ENCODE assay signal across 9 cellular contexts in the genomic region with DNA sequence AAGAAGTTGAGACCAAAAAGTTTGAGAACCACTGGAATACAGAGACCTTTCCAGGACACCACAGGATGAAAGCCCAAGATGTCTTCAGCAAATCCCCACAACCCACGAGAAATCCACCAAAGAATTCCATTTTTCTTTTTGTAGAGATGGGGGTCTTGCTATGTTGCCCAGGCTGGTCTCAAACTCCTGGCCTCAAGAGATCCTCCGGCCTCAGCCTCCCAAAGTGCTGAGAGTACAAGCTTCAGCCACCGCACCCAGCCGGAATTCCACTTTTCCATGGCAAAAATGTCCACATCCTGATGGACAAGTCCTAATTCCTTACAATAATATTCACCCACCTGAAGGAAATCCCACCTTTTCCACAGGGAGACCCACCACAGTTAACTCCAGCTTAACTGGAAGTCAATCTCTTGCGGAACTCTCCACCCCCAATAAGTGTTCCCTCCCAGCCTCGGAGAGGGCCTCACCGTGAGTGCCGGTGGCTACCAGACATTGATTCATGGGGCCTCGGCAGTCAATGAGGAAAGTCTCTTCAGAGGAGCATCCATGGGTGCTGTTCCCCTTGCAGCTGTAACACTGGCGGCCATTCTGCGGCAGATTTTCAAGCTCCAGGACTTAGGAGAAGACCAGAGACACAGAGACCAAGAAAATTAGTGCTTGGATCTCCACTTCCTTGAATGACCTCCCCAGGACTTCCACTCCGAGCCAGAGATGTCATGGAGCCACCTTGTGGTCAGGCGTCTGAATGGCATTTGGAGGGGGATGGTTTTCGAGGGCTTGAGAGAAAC. TPM values are rescaled to one million over a fixed set of nuclear protein-coding genes. Genes with fewer than 3 reads are reported as not detected.
DNase-seq lines count a peak whose midpoint lies in the region; ATAC-seq and TF ChIP-seq lines count a peak whose summit lies in the region.
"Had no signal": no experiment of that assay in that cellular context is flagged by ENCODE, and none has a peak within 500 bp of the region (broad histone marks: within the 10 kb centered on the region; RNA-seq: fewer than 3 reads in every experiment).

No MANE protein-coding gene starts in this region.

- TF ChIP-seq CTCF in Caco-2 (IDR thresholded peaks at IDR 0.05; ENCODE audit: insufficient read depth in 1 of 2, low read depth in 1 of 2, low read length in 1 of 2, severe bottlenecking in 1 of 2, unreplicated experiment in 1 of 2): peak; percentile 79 to 94
- peak; percentile 88 for TF ChIP-seq CTCF in OCI-LY7 (conservative IDR thresholded peaks at IDR 0.05; ENCODE audit: low read length)
- TF ChIP-seq CTCF in adrenal gland (IDR thresholded peaks at IDR 0.05): peak; percentile 75 to 84 (median 80)
- peak; percentile 81 for TF ChIP-seq CTCF in left ventricle myocardium inferior (IDR thresholded peaks at IDR 0.05; ENCODE audit: borderline replicate concordance)
- peak; percentile 60 for TF ChIP-seq CTCF in psoas muscle (IDR thresholded peaks at IDR 0.05)

- H3K4me2 ChIP-seq in OCI-LY7 (ENCODE audit: low read length): no peak overlapping the region

- CTCF ChIA-PET in Caco-2 (lab: Charles Lee) (interaction anchor here (0.9 to 1.6 kb wide), 4 partner anchors 11 to 132 kb away, joined by 3 to 13 read pairs (median 4); no protein-coding TSS in a partner anchor), HEK293T (lab: Yijun Ruan, JAX) (interaction anchor here (0.7 to 2.0 kb wide), 7 partner anchors 10 to 97 kb away, joined by 3 to 10 read pairs (median 5); a partner anchor contains a TSS), OCI-LY7 (lab: Charles Lee; ENCODE audit: unreplicated experiment) (interaction anchor here (1.0 kb wide), 1 partner anchor 16 kb away, joined by 3 read pairs; no protein-coding TSS in a partner anchor)

- no peaks in the 10 kb centered on the region for H3K4me1 ChIP-seq in Caco-2
- H3K4me1 ChIP-seq in OCI-LY7 (ENCODE audit: insufficient read depth, low read length, poor library complexity, severe bottlenecking): no peaks in the 10 kb centered on the region
- no peaks in the 10 kb centered on the region for H3K4me1 ChIP-seq in adrenal gland (replicated peaks in 1 of 2)
- H3K4me1 ChIP-seq in left ventricle myocardium inferior: no peaks in the 10 kb centered on the region
- H3K4me1 ChIP-seq in psoas muscle: no peaks in the 10 kb centered on the region

- BruUV-seq in Caco-2 (replicated peaks; lab: Mats Ljungman, UMichigan) (no TSS peak), OCI-LY7 (replicated peaks; lab: Mats Ljungman, UMichigan) (no TSS peak)

- no peak overlapping the region for H3K27ac ChIP-seq in OCI-LY7 (ENCODE audit: low read depth, low read length, poor library complexity, severe bottlenecking)
- H3K27ac ChIP-seq in adrenal gland: peak overlapping the region in 1 of 5 donors; percentile 3
- H3K27ac ChIP-seq in left ventricle myocardium inferior (replicated peaks): no peak overlapping the region
- H3K27ac ChIP-seq in psoas muscle: no peak overlapping the region

- H3K27me3 ChIP-seq in Caco-2 (replicated peaks; ENCODE audit: control insufficient read depth, insufficient read depth, low read length) (no peaks in the 10 kb centered on the region), adrenal gland (no peaks in the 10 kb centered on the region), left ventricle myocardium inferior (ENCODE audit: low read depth) (no peaks in the 10 kb centered on the region), psoas muscle (ENCODE audit: insufficient read depth in 3 of 3, low read length in 2 of 3) (no peaks in the 10 kb centered on the region)

- WGBS in adrenal gland, 4 donors: 52 to 63% (median 53%) methylated on average over 13 to 14 of the region's 14 CpGs
- WGBS in psoas muscle, 3 donors: 57 to 65% (median 58%) methylated on average over 14 of the region's 14 CpGs

- H3K4me1 Mint-ChIP-seq in Caco-2 (ENCODE audit: low read depth, unreplicated experiment): no peaks in the 10 kb centered on the region
- H3K4me1 Mint-ChIP-seq: T-cell had no signal

- peaks cover 5% of the 10 kb centered on the region for H3K36me3 Mint-ChIP-seq in Caco-2 (ENCODE audit: insufficient read depth, unreplicated experiment)

- H3K9me3 ChIP-seq in Caco-2: no peaks in the 10 kb centered on the region
- H3K9me3 ChIP-seq in OCI-LY7 (ENCODE audit: low read length): no peaks in the 10 kb centered on the region
- H3K9me3 ChIP-seq in adrenal gland (replicated peaks in 1 of 3): no peaks in the 10 kb centered on the region
- H3K9me3 ChIP-seq in left ventricle myocardium inferior (replicated peaks): no peaks in the 10 kb centered on the region
- H3K9me3 ChIP-seq in psoas muscle: no peaks in the 10 kb centered on the region

- peak overlapping the region; percentile 36 for H3K27ac Mint-ChIP-seq in Caco-2 (ENCODE audit: unreplicated experiment)
- H3K27ac Mint-ChIP-seq: T-cell had no signal

- ATAC-seq in psoas muscle (peak; percentile 47 to 75 (median 70)), GM18870 (IDR thresholded peaks at IDR 0.05; ENCODE audit: unreplicated experiment) (no peak), GM18873 (IDR thresholded peaks at IDR 0.05; ENCODE audit: low FRiP score, unreplicated experiment) (no peak)

- no peaks in the 10 kb centered on the region for H3K79me2 ChIP-seq in OCI-LY7 (ENCODE audit: insufficient read depth, low read depth, low read length)

- H3K4me3 ChIP-seq in Caco-2 (ENCODE audit: low read depth, low read length) (no peak overlapping the region), OCI-LY7 (ENCODE audit: low read depth, low read length, poor library complexity, severe bottlenecking) (no peak overlapping the region), adrenal gland (peak overlapping the region in 1 of 4 donors; percentile 31), left ventricle myocardium inferior (no peak overlapping the region), psoas muscle (no peak overlapping the region)

- intact Hi-C loops in Caco-2 (cut with micrococcal nuclease; ENCODE audit: unreplicated experiment): loop anchor here (1.0 to 10.0 kb wide), 4 partner anchors 56 to 207 kb away; a partner anchor contains a TSS
- intact Hi-C loops in OCI-LY7 (cut with micrococcal nuclease; ENCODE audit: unreplicated experiment): no loop called here
- intact Hi-C loops in adrenal gland (cut with DNase I): loop anchor here (5.0 to 10.0 kb wide), 4 partner anchors 47 to 197 kb away; a partner anchor contains a TSS
- intact Hi-C loops in left ventricle myocardium inferior (cut with micrococcal nuclease): no loop called here
- intact Hi-C loops in psoas muscle (cut with DNase I): loop anchor here (5.0 to 10.0 kb wide), 4 partner anchors 100 to 1200 kb away; no protein-coding TSS in a partner anchor

- peak overlapping the region; percentile 37 for H3K4me3 Mint-ChIP-seq in Caco-2 (ENCODE audit: unreplicated experiment)
- H3K4me3 Mint-ChIP-seq: T-cell had no signal

- TF ChIP-seq POLR2A in adrenal gland (IDR thresholded peaks at IDR 0.05): no peak

- H4K20me1 ChIP-seq in OCI-LY7 (ENCODE audit: insufficient read depth, low read length): no peaks in the 10 kb centered on the region

- no peaks in the 10 kb centered on the region for H3K27me3 Mint-ChIP-seq in Caco-2 (ENCODE audit: insufficient read depth, unreplicated experiment)
- H3K27me3 Mint-ChIP-seq: T-cell had no signal

- DNase-seq in Caco-2 (peak; percentile 76 to 79), HEK293T (ENCODE audit: extremely low spot score) (peak; percentile 76), OCI-LY7 (ENCODE audit: low spot score) (peak; percentile 79), adrenal gland (peak; percentile 67 to 86 (median 74)), left ventricle myocardium inferior (no peak), psoas muscle (peak; percentile 48 to 60)

- H2AFZ ChIP-seq in OCI-LY7 (ENCODE audit: low read length): peak overlapping the region; percentile 88

- peaks cover under 1% of the 10 kb centered on the region for H3K9me3 Mint-ChIP-seq in Caco-2 (ENCODE audit: unreplicated experiment)
- H3K9me3 Mint-ChIP-seq: T-cell had no signal

- H3K36me3 ChIP-seq in Caco-2 (ENCODE audit: control insufficient read depth, insufficient read depth, low read length): no peaks in the 10 kb centered on the region
- H3K36me3 ChIP-seq in OCI-LY7 (ENCODE audit: insufficient read depth, low read length): no peaks in the 10 kb centered on the region
- H3K36me3 ChIP-seq in adrenal gland (replicated peaks in 1 of 2): peaks cover 0 to 17% of the 10 kb centered on the region in 2 donors
- H3K36me3 ChIP-seq in left ventricle myocardium inferior: peaks cover 56% of the 10 kb centered on the region
- peaks cover 0 to 9% of the 10 kb centered on the region in 2 donors for H3K36me3 ChIP-seq in psoas muscle (ENCODE audit: insufficient read depth in 1 of 2, low read depth in 1 of 2)

- H3K9me2 ChIP-seq in OCI-LY7 (ENCODE audit: insufficient read depth, low read length): no peaks in the 10 kb centered on the region

- POLR2A ChIA-PET in Caco-2 (lab: Charles Lee): no interaction called here
- POLR2A ChIA-PET in HEK293T (lab: Yijun Ruan, JAX): interaction anchor here (0.7 to 1.4 kb wide), 5 partner anchors 8 to 57 kb away, joined by 3 to 4 read pairs (median 3); a partner anchor contains a TSS
- POLR2A ChIA-PET in OCI-LY7 (lab: Charles Lee): interaction anchor here (0.9 to 1.0 kb wide), 2 partner anchors 14 to 17 kb away, joined by 3 to 4 read pairs; no protein-coding TSS in a partner anchor

RNA-seq across cellular contexts. Expression of a gene that starts 12.3 kb away (rescaled TPM):
- total RNA-seq in Caco-2 (2022) (10.4 and 13.2 TPM in 2 replicates), OCI-LY7 (2022) (not detected in 2 replicates), adrenal gland (10 to 100 TPM; 16.6 to 53.9 (median 40.8) TPM), left ventricle myocardium inferior (6.9 TPM), psoas muscle (10 to 100 TPM in 1 of 4 donors, 1 to 10 TPM in 3; 4.4 to 10.6 (median 5.0) TPM)
- total RNA-seq in OCI-LY7 (2014; rRNA removed; shearing (Covaris generic)): 0.05 TPM in 1 of 2 replicates, not detected in the other
- polyA plus RNA-seq in adrenal gland (10 to 100 TPM; 21.7 to 92.7 (median 41.4) TPM), psoas muscle (1 to 10 TPM; 1.8 to 4.7 (median 3.1) TPM)

RNA-seq across cellular contexts. Expression of a gene that starts 18.0 kb away (rescaled TPM):
- 2.2 and 3.1 TPM in 2 replicates for total RNA-seq in Caco-2 (2022)
- total RNA-seq in OCI-LY7 (2014; rRNA removed; shearing (Covaris generic)): 0.41 TPM in 1 of 2 replicates, not detected in the other
- total RNA-seq in OCI-LY7 (2022): 0.57 and 0.76 TPM in 2 replicates
- 10 to 100 TPM in 6 of 8 donors, 1 to 10 TPM in 2; 6.6 to 25.9 (median 15.4) TPM for total RNA-seq in adrenal gland
- 10 to 100 TPM in 2 of 3 donors, 1 to 10 TPM in 1; 6.3 to 16.3 (median 14.5) TPM for polyA plus RNA-seq in adrenal gland
- 3.5 TPM for total RNA-seq in left ventricle myocardium inferior
- total RNA-seq in psoas muscle: 1 to 10 TPM; 1.8 to 6.1 (median 3.9) TPM
- 1 to 10 TPM; 1.0 to 9.7 (median 2.5) TPM for polyA plus RNA-seq in psoas muscle

RNA-seq across cellular contexts. Expression of a gene that starts 32.5 kb away (rescaled TPM):
- total RNA-seq in Caco-2 (2022): 38.9 and 39.5 TPM in 2 replicates
- total RNA-seq in OCI-LY7 (2014; rRNA removed; shearing (Covaris generic)): 91.1 and 98.1 TPM in 2 replicates
- total RNA-seq in OCI-LY7 (2022): 28.5 and 31.0 TPM in 2 replicates
- total RNA-seq in adrenal gland: 10 to 100 TPM; 34.9 to 71.2 (median 54.9) TPM
- 100 to 1,000 TPM in 2 of 3 donors, 10 to 100 TPM in 1; 10.3 to 214 (median 148) TPM for polyA plus RNA-seq in adrenal gland
- 32.3 TPM for total RNA-seq in left ventricle myocardium inferior
- total RNA-seq in psoas muscle: 10 to 100 TPM; 17.2 to 39.0 (median 28.0) TPM
- polyA plus RNA-seq in psoas muscle: 10 to 100 TPM; 12.4 to 33.5 (median 27.5) TPM

RNA-seq across cellular contexts. Expression of a gene that starts 40.1 kb away (rescaled TPM):
- 0.81 and 1.0 TPM in 2 replicates for total RNA-seq in Caco-2 (2022)
- 0.36 and 0.73 TPM in 2 replicates for total RNA-seq in OCI-LY7 (2014; rRNA removed; shearing (Covaris generic))
- total RNA-seq in OCI-LY7 (2022): 0.61 and 0.85 TPM in 2 replicates
- under 1 TPM in 5 of 8 donors, not detected in 3; 0.15 to 0.43 (median 0.18) TPM for total RNA-seq in adrenal gland
- polyA plus RNA-seq in adrenal gland: 1 to 10 TPM in 2 of 3 donors, under 1 TPM in 1; 0.53 to 4.7 (median 1.2) TPM
- 0.30 TPM for total RNA-seq in left ventricle myocardium inferior
- total RNA-seq in psoas muscle: under 1 TPM in 3 of 4 donors, not detected in 1; 0.12 to 0.34 (median 0.19) TPM
- polyA plus RNA-seq in psoas muscle: 1 to 10 TPM in 1 of 3 donors, under 1 TPM in 2; 0.10 to 1.1 (median 0.52) TPM

RNA-seq across cellular contexts. Expression of a gene that starts 55.6 kb away (rescaled TPM):
- total RNA-seq in Caco-2 (2022) (13.2 and 16.9 TPM in 2 replicates), OCI-LY7 (2022) (14.5 and 17.8 TPM in 2 replicates), adrenal gland (100 to 1,000 TPM in 1 of 8 donors, 10 to 100 TPM in 7; 15.7 to 114 (median 26.3) TPM), left ventricle myocardium inferior (11.3 TPM), psoas muscle (10 to 100 TPM; 10.3 to 16.2 (median 15.9) TPM)
- 11.6 and 20.2 TPM in 2 replicates for total RNA-seq in OCI-LY7 (2014; rRNA removed; shearing (Covaris generic))
- polyA plus RNA-seq in adrenal gland (10 to 100 TPM in 2 of 3 donors, 1 to 10 TPM in 1; 9.8 to 13.7 (median 10.8) TPM), psoas muscle (10 to 100 TPM; 14.6 to 22.7 (median 22.4) TPM)

Comparison
In these comparisons a context has a peak if more than half of its experiments do, and no peak if none do; other contexts are left out.
1. ATAC-seq: peak in psoas muscle (4 of 4); none in GM18870 (single experiment) and GM18873 (single experiment).
2. intact Hi-C loops: an anchor here in Caco-2 (1.0 to 10.0 kb wide), adrenal gland (5.0 to 10.0 kb wide) and psoas muscle (5.0 to 10.0 kb wide); none called in OCI-LY7 and left ventricle myocardium inferior.
3. Peak in every context shown above with its lines, with median percentiles within 50 percentile points of each other: CTCF ChIP-seq.